ENCODE assay signal across 1 cellular context in genomic region chr16:11038305-11038704, GRCh38.
TF ChIP-seq lines count a peak whose summit lies in the region.

No MANE protein-coding gene starts in this region.

TF ChIP-seq in GM12878, 131 proteins besides CTCF, POLR2A, EP300 and RAD21 (continued from another document):
- no peak for TF ChIP-seq NFIC (IDR thresholded peaks at IDR 0.05; ENCODE audit: low read depth, low read length)
- no peak for TF ChIP-seq ATF7 (IDR thresholded peaks at IDR 0.05; ENCODE audit: low read depth)
- TF ChIP-seq, protein P1, sequence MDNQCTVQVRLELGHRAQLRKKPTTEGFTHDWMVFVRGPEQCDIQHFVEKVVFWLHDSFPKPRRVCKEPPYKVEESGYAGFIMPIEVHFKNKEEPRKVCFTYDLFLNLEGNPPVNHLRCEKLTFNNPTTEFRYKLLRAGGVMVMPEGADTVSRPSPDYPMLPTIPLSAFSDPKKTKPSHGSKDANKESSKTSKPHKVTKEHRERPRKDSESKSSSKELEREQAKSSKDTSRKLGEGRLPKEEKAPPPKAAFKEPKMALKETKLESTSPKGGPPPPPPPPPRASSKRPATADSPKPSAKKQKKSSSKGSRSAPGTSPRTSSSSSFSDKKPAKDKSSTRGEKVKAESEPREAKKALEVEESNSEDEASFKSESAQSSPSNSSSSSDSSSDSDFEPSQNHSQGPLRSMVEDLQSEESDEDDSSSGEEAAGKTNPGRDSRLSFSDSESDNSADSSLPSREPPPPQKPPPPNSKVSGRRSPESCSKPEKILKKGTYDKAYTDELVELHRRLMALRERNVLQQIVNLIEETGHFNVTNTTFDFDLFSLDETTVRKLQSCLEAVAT (IDR thresholded peaks at IDR 0.05), result no peak
- no peak for TF ChIP-seq IKZF1 (conservative IDR thresholded peaks at IDR 0.05)
- TF ChIP-seq, protein P2, sequence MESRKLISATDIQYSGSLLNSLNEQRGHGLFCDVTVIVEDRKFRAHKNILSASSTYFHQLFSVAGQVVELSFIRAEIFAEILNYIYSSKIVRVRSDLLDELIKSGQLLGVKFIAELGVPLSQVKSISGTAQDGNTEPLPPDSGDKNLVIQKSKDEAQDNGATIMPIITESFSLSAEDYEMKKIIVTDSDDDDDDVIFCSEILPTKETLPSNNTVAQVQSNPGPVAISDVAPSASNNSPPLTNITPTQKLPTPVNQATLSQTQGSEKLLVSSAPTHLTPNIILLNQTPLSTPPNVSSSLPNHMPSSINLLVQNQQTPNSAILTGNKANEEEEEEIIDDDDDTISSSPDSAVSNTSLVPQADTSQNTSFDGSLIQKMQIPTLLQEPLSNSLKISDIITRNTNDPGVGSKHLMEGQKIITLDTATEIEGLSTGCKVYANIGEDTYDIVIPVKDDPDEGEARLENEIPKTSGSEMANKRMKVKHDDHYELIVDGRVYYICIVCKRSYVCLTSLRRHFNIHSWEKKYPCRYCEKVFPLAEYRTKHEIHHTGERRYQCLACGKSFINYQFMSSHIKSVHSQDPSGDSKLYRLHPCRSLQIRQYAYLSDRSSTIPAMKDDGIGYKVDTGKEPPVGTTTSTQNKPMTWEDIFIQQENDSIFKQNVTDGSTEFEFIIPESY (IDR thresholded peaks at IDR 0.05), result no peak
- TF ChIP-seq MEF2A (IDR thresholded peaks at IDR 0.05; ENCODE audit: insufficient read depth, low read depth, low read length), result no peak
- no peak for TF ChIP-seq FOXK2 (IDR thresholded peaks at IDR 0.05)
- TF ChIP-seq, protein P3, sequence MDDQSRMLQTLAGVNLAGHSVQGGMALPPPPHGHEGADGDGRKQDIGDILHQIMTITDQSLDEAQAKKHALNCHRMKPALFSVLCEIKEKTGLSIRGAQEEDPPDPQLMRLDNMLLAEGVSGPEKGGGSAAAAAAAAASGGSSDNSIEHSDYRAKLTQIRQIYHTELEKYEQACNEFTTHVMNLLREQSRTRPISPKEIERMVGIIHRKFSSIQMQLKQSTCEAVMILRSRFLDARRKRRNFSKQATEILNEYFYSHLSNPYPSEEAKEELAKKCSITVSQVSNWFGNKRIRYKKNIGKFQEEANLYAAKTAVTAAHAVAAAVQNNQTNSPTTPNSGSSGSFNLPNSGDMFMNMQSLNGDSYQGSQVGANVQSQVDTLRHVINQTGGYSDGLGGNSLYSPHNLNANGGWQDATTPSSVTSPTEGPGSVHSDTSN (IDR thresholded peaks at IDR 0.05; ENCODE audit: insufficient replicate concordance, low read depth, low read length), result no peak
- TF ChIP-seq PAX5 (IDR thresholded peaks at IDR 0.05; ENCODE audit: borderline replicate concordance, low read depth, low read length), result no peak
- TF ChIP-seq MYB (IDR thresholded peaks at IDR 0.05; ENCODE audit: borderline replicate concordance, low read depth, low read length), result no peak
TF ChIP-seq in GM12878: peak in this region for 0.
